In the genomic region with DNA sequence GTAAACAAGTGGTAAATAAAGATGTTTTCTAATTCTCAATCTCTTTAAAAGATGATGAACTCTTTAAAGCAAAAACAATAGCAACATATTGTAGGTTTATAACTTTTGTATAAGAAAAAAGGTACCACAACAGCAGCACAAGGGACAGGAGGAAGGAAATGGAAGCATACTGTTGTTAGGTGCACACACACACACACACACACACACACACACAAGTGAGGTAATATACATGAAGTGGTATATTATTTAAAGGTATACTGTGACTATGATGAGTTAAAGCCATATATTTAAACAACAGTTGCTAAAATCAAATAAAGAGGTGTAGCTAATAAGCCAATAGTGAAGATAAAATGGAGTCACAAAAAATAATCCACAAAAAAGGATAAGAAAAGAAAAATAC, we compare ENCODE assay signal across 21 cellular contexts.
"Had no signal": no experiment of that assay in that cellular context is flagged by ENCODE, and none has a peak within 500 bp of the region (broad histone marks: within the 10 kb centered on the region; RNA-seq: fewer than 3 reads in every experiment).

No MANE protein-coding gene starts in this region.

- H3K27me3 ChIP-seq: heart left ventricle, neutrophil, sigmoid colon, stomach had no signal

- H3K9me3 ChIP-seq: heart left ventricle, left ventricle myocardium inferior, neutrophil, sigmoid colon, stomach had no signal

- H3K4me3 Mint-ChIP-seq: naive B cell; stimulated activated naive B cell treated with anti-CD40 and anti-IgM and Interleukin-4, amounts not matched to agents 10 μg/mL and 1 μg/mL and 100 μg/mL, for 72 hours; type B pancreatic cell had no signal

- H3K4me1 Mint-ChIP-seq: stimulated activated naive B cell treated with anti-CD40 and anti-IgM and Interleukin-4, amounts not matched to agents 10 μg/mL and 1 μg/mL and 100 μg/mL, for 72 hours had no signal

- H3K36me3 Mint-ChIP-seq: type B pancreatic cell had no signal

- H3K27ac ChIP-seq: heart left ventricle, left ventricle myocardium inferior, neutrophil, sigmoid colon, skin epidermis had no signal

- H3K27me3 Mint-ChIP-seq: naive B cell; stimulated activated naive B cell treated with anti-CD40 and anti-IgM and Interleukin-4, amounts not matched to agents 10 μg/mL and 1 μg/mL and 100 μg/mL, for 72 hours had no signal

- H3K36me3 ChIP-seq: left ventricle myocardium inferior, sigmoid colon, stomach had no signal

- H3K4me3 ChIP-seq: heart left ventricle, left ventricle myocardium inferior, lung, sigmoid colon, skin epidermis, stomach had no signal

- H3K9me3 Mint-ChIP-seq: naive B cell; stimulated activated naive B cell treated with anti-CD40 and anti-IgM and Interleukin-4, amounts not matched to agents 10 μg/mL and 1 μg/mL and 100 μg/mL, for 72 hours; type B pancreatic cell had no signal

- FAIRE-seq: keratinocyte, urothelium cell line had no signal

- H3K27ac Mint-ChIP-seq: stimulated activated naive B cell treated with anti-CD40 and anti-IgM and Interleukin-4, amounts not matched to agents 10 μg/mL and 1 μg/mL and 100 μg/mL, for 72 hours had no signal

- H3K4me1 ChIP-seq: heart left ventricle, left ventricle myocardium inferior had no signal

- ATAC-seq: heart left ventricle; stimulated activated naive B cell treated with anti-CD40 and anti-IgM and Interleukin-4, amounts not matched to agents 10 μg/mL and 1 μg/mL and 100 μg/mL, for 72 hours had no signal

- DNase-seq: dermis blood vessel endothelial cell; effector CD4-positive, alpha-beta T cell; foreskin melanocyte; heart left ventricle; left ventricle myocardium inferior; mesenchymal stem cell; midbrain; naive B cell; posterior cingulate gyrus; sigmoid colon; stimulated activated CD4-positive, alpha-beta T cell treated with anti-CD3 and anti-CD28 coated beads, Interleukin-2, amount 100 ng/mL, for 24 hours; stimulated activated CD4-positive, alpha-beta T cell treated with anti-CD3 and anti-CD28 coated beads, Interleukin-4, amount 100 ng/mL, for 4 hours; stimulated activated naive B cell treated with anti-CD40 and anti-IgM and Interleukin-4, amounts not matched to agents 10 μg/mL and 1 μg/mL and 100 μg/mL, for 72 hours; stomach; substantia nigra had no signal
